8 cellular contexts compared by ENCODE assay signal in the genomic region with DNA sequence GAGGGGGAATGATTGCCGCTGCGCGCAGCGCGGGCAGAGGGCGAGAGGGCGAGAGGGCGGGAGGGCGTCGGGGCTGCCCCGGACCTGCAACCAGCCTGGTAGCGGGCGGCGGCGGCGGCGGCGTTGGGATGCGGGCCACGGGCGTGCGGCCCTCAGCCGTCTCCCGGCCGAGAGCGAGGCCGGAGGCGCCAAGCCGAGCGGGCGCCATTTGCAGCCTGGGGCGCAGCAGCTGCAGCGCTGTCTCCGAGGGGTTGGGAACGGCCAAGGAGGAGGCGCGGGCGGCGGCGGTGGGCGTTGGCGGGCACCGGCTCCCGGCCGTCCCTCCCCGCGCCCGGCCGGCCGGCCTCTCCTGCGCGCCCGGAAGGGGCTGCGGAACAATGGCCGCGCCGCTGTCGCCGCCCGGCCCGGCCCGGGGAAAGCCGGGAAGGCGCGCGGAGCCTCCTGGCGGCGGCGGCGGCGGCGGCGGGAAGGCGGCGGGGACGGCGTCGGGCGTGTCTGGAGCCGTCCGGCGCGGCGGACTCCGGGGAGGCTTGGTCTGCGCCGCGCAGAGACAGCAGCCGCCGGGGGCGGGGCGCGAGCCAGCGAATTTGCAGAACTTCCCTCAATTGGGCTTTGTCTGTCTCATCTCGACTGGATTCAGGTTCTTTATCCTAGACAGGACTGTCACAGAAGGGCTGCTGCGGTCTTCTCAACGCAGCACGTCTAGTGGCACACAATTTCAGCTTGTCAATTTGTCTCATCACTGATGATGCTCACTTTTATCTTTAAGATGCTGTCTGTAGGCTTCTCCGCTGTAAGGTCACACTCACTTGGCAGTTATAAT. TPM values are rescaled to one million over a fixed set of nuclear protein-coding genes. Genes with fewer than 3 reads are reported as not detected.
DNase-seq lines count a peak whose midpoint lies in the region; ATAC-seq and TF ChIP-seq lines count a peak whose summit lies in the region.

No MANE protein-coding gene starts in this region.

- no peaks in the 10 kb centered on the region for H3K36me3 ChIP-seq in upper lobe of left lung

- H3K4me1 Mint-ChIP-seq in nephron: peaks cover 23% of the 10 kb centered on the region

- peak overlapping the region; percentile 86 to 95 (median 92) for H3K27ac ChIP-seq in upper lobe of left lung

- peak overlapping the region; percentile 43 to 77 (median 64) for H3K4me3 ChIP-seq in upper lobe of left lung

- no peaks in the 10 kb centered on the region for H3K36me3 Mint-ChIP-seq in nephron (ENCODE audit: low read depth)

- H3K27me3 ChIP-seq in upper lobe of left lung: no peaks in the 10 kb centered on the region

- no peaks in the 10 kb centered on the region for H3K9me3 ChIP-seq in upper lobe of left lung

- no peaks in the 10 kb centered on the region for H3K27me3 Mint-ChIP-seq in nephron (ENCODE audit: low read depth)

- peak; percentile 70 for DNase-seq in ELR (ENCODE audit: low read depth)
- DNase-seq in NCI-H69 (lab: John Stamatoyannopoulos, UW): peak; percentile 71
- peak; percentile 3 for DNase-seq in activated T-helper 9 cell treated with anti-CD3 and anti-CD28 coated beads, Interleukin-2, amount 50 U/mL, for 16 hours (ENCODE audit: low read depth)
- DNase-seq in foreskin melanocyte: peak; percentile 42
- DNase-seq in upper lobe of left lung: peak; percentile 59 to 95

- H3K9me3 Mint-ChIP-seq in nephron: no peaks in the 10 kb centered on the region

- 1 to 2% methylated on average over 57 to 60 of the region's 99 CpGs for WGBS in upper lobe of left lung, 2 donors

- ATAC-seq in HG03108 (IDR thresholded peaks at IDR 0.05; ENCODE audit: unreplicated experiment): peak; percentile 58
- peak; percentile 80 to 94 for ATAC-seq in upper lobe of left lung (ENCODE audit: low FRiP score in 2 of 2)
- ATAC-seq in HG03159 (IDR thresholded peaks at IDR 0.05; ENCODE audit: unreplicated experiment): no peak

- H3K27ac Mint-ChIP-seq in nephron: peak overlapping the region; percentile 95 to 99 (median 96)

- H3K4me1 ChIP-seq in upper lobe of left lung: peaks cover 18 to 37% (median 28%) of the 10 kb centered on the region in 4 donors

- TF ChIP-seq EP300 in upper lobe of left lung (IDR thresholded peaks at IDR 0.05): no peak

- TF ChIP-seq CTCF in nephron (IDR thresholded peaks at IDR 0.05; ENCODE audit: unreplicated experiment in 3 of 3) (peak in 1 of 3 experiments; percentile 13), upper lobe of left lung (IDR thresholded peaks at IDR 0.05) (peak; percentile 26 to 82 (median 63))

- peak in 2 of 4 donors; percentile 33 to 59 for TF ChIP-seq POLR2A in upper lobe of left lung (IDR thresholded peaks at IDR 0.05)

- H3K4me3 Mint-ChIP-seq in nephron: peak overlapping the region; percentile 89 to 93 (median 91)

RNA-seq across cellular contexts. Expression of a gene that starts 35.7 kb away (rescaled TPM):
- total RNA-seq in upper lobe of left lung: under 1 TPM in 4 of 6 donors, not detected in 2; under 0.01 to 0.10 (median 0.01) TPM

RNA-seq across cellular contexts. Expression of a gene that starts 38.6 kb away (rescaled TPM):
- 10 to 100 TPM in 1 of 6 donors, 1 to 10 TPM in 5; 5.1 to 12.0 (median 6.4) TPM for total RNA-seq in upper lobe of left lung

Comparison
In these comparisons a context has a peak if more than half of its experiments do, and no peak if none do; other contexts are left out.
1. DNase-seq: peak in every context shown above with its lines; median percentile 77 in upper lobe of left lung; 71 in NCI-H69; 70 in ELR; 42 in foreskin melanocyte; 3 in activated T-helper 9 cell treated with anti-CD3 and anti-CD28 coated beads, Interleukin-2, amount 50 U/mL, for 16 hours.